In genomic region chr17:6699997-6700947, GRCh38 we compare ENCODE assay signal across 1 cellular context.
TF ChIP-seq lines count a peak whose summit lies in the region.

No MANE protein-coding gene starts in this region.

TF ChIP-seq in HepG2, 621 proteins besides CTCF, POLR2A, EP300 and RAD21 (continued from another document and continues in another):
- TF ChIP-seq, protein P1, sequence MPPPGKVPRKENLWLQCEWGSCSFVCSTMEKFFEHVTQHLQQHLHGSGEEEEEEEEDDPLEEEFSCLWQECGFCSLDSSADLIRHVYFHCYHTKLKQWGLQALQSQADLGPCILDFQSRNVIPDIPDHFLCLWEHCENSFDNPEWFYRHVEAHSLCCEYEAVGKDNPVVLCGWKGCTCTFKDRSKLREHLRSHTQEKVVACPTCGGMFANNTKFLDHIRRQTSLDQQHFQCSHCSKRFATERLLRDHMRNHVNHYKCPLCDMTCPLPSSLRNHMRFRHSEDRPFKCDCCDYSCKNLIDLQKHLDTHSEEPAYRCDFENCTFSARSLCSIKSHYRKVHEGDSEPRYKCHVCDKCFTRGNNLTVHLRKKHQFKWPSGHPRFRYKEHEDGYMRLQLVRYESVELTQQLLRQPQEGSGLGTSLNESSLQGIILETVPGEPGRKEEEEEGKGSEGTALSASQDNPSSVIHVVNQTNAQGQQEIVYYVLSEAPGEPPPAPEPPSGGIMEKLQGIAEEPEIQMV (CRISPR knock-in tag; IDR thresholded peaks at IDR 0.05; ENCODE audit: low read depth) = peak; percentile 78; the same call in 1 of the 2 replicates
- TF ChIP-seq ZNF121 (CRISPR knock-in tag; IDR thresholded peaks at IDR 0.05) (no peak), ARID3A (IDR thresholded peaks at IDR 0.05; ENCODE audit: low read depth, low read length) (peak; percentile 89), ZNF616 (CRISPR knock-in tag; IDR thresholded peaks at IDR 0.05; ENCODE audit: low read depth) (peak; percentile 48; the same call in 1 of the 2 replicates), NFYC (CRISPR knock-in tag; IDR thresholded peaks at IDR 0.05) (no peak; the same call in 1 of the 2 replicates), E2F1 (CRISPR knock-in tag; IDR thresholded peaks at IDR 0.05) (no peak), HOXD1 (CRISPR knock-in tag; IDR thresholded peaks at IDR 0.05) (peak; percentile 96), HNRNPL (IDR thresholded peaks at IDR 0.05; ENCODE audit: low read depth, low read length) (peak; percentile 40; the same call in 1 of the 2 replicates), MIER3 (CRISPR knock-in tag; IDR thresholded peaks at IDR 0.05; ENCODE audit: borderline replicate concordance) (peak; percentile 92; the same call in 1 of the 2 replicates), MLLT10 (CRISPR knock-in tag; IDR thresholded peaks at IDR 0.05) (no peak), MIXL1 (CRISPR knock-in tag; IDR thresholded peaks at IDR 0.05) (peak; percentile 89), ZNF367 (CRISPR knock-in tag; IDR thresholded peaks at IDR 0.05; ENCODE audit: borderline replicate concordance) (no peak), ZNF354B (CRISPR knock-in tag; IDR thresholded peaks at IDR 0.05) (peak; percentile 36; the same call in 1 of the 2 replicates), GFI1 (CRISPR knock-in tag; IDR thresholded peaks at IDR 0.05; ENCODE audit: borderline replicate concordance) (peak; percentile 89), ZNF446 (CRISPR knock-in tag; IDR thresholded peaks at IDR 0.05) (no peak), HOXA7 (CRISPR knock-in tag; IDR thresholded peaks at IDR 0.05) (no peak), IRX3 (CRISPR knock-in tag; IDR thresholded peaks at IDR 0.05; ENCODE audit: borderline replicate concordance, low read depth) (no peak), MAF1 (CRISPR knock-in tag; IDR thresholded peaks at IDR 0.05; ENCODE audit: borderline replicate concordance) (no peak), ZNF556 (CRISPR knock-in tag; IDR thresholded peaks at IDR 0.05; ENCODE audit: borderline replicate concordance) (peak; percentile 92), CREB1 (IDR thresholded peaks at IDR 0.05) (no peak), CREB1 (CRISPR knock-in tag; IDR thresholded peaks at IDR 0.05) (peak; percentile 79), ZNF724P (CRISPR knock-in tag; IDR thresholded peaks at IDR 0.05; ENCODE audit: borderline replicate concordance) (no peak), ZNF710 (CRISPR knock-in tag; IDR thresholded peaks at IDR 0.05; ENCODE audit: borderline replicate concordance) (peak; percentile 80), ZNF510 (CRISPR knock-in tag; IDR thresholded peaks at IDR 0.05; ENCODE audit: low read depth) (no peak), ZNF362 (CRISPR knock-in tag; IDR thresholded peaks at IDR 0.05; ENCODE audit: borderline replicate concordance) (peak; percentile 98), ZNF660 (CRISPR knock-in tag; IDR thresholded peaks at IDR 0.05; ENCODE audit: borderline replicate concordance, low read depth) (no peak), RFX1 (IDR thresholded peaks at IDR 0.05) (no peak), TCF12 (IDR thresholded peaks at IDR 0.05) (no peak), TCF12 (CRISPR knock-in tag; IDR thresholded peaks at IDR 0.05) (peak; percentile 89; the same call in 1 of the 2 replicates), FIP1L1 (IDR thresholded peaks at IDR 0.05; ENCODE audit: borderline replicate concordance, insufficient read depth, low read depth, low read length) (no peak), ZNF562 (CRISPR knock-in tag; IDR thresholded peaks at IDR 0.05; ENCODE audit: borderline replicate concordance) (no peak), ZNF180 (CRISPR knock-in tag; IDR thresholded peaks at IDR 0.05; ENCODE audit: borderline replicate concordance, low read depth) (no peak), MYNN (CRISPR knock-in tag; IDR thresholded peaks at IDR 0.05; ENCODE audit: low read depth) (no peak), ZSCAN31 (CRISPR knock-in tag; IDR thresholded peaks at IDR 0.05; ENCODE audit: low read depth) (peak; percentile 69; the same call in 1 of the 2 replicates), ZNF782 (CRISPR knock-in tag; IDR thresholded peaks at IDR 0.05; ENCODE audit: borderline replicate concordance) (0 out of 2 replicates have a peak, but pooled peaks have one; percentile 19), BRCA1 (CRISPR knock-in tag; IDR thresholded peaks at IDR 0.05) (no peak), ZNF333 (CRISPR knock-in tag; IDR thresholded peaks at IDR 0.05; ENCODE audit: borderline replicate concordance) (no peak; the same call in 1 of the 2 replicates), KDM2A (CRISPR knock-in tag; IDR thresholded peaks at IDR 0.05; ENCODE audit: borderline replicate concordance, low read depth) (no peak; the same call in 1 of the 2 replicates), CBX2 (IDR thresholded peaks at IDR 0.05; ENCODE audit: low read depth, low read length) (no peak), CBX2 (CRISPR knock-in tag; IDR thresholded peaks at IDR 0.05; ENCODE audit: low read depth) (no peak), ZNF672 (CRISPR knock-in tag; IDR thresholded peaks at IDR 0.05) (no peak), KLF12 (CRISPR knock-in tag; IDR thresholded peaks at IDR 0.05; ENCODE audit: borderline replicate concordance) (0 out of 2 replicates have a peak, but pooled peaks have one; percentile 85), HNF4G (IDR thresholded peaks at IDR 0.05; ENCODE audit: borderline replicate concordance, low read depth, low read length) (peak; percentile 98), HNF4G (CRISPR knock-in tag; IDR thresholded peaks at IDR 0.05; ENCODE audit: borderline replicate concordance, low read depth) (peak; percentile 99), ZNF746 (CRISPR knock-in tag; IDR thresholded peaks at IDR 0.05) (peak; percentile 71; the same call in 1 of the 2 replicates), XBP1 (CRISPR knock-in tag; IDR thresholded peaks at IDR 0.05) (no peak), ZNF605 (CRISPR knock-in tag; IDR thresholded peaks at IDR 0.05) (no peak; the same call in 1 of the 2 replicates), ZNF839 (CRISPR knock-in tag; IDR thresholded peaks at IDR 0.05; ENCODE audit: borderline replicate concordance) (no peak), CEBPG (CRISPR knock-in tag; IDR thresholded peaks at IDR 0.05) (peak; percentile 72), ADNP (CRISPR knock-in tag; IDR thresholded peaks at IDR 0.05) (no peak), ZNF382 (CRISPR knock-in tag; IDR thresholded peaks at IDR 0.05; ENCODE audit: borderline replicate concordance) (no peak), PHF20 (CRISPR knock-in tag; IDR thresholded peaks at IDR 0.05) (no peak; the same call in 1 of the 2 replicates), SOX13 (IDR thresholded peaks at IDR 0.05) (peak; percentile 96), SOX13 (CRISPR knock-in tag; conservative IDR thresholded peaks at IDR 0.05 in 1 of 2, IDR thresholded peaks at IDR 0.05 in 1 of 2) (peak in 1 of 2 experiments; percentile 99; a peak in 2 of 4 replicates), SNAPC2 (CRISPR knock-in tag; IDR thresholded peaks at IDR 0.05) (peak; percentile 94)
- TF ChIP-seq, protein P2, sequence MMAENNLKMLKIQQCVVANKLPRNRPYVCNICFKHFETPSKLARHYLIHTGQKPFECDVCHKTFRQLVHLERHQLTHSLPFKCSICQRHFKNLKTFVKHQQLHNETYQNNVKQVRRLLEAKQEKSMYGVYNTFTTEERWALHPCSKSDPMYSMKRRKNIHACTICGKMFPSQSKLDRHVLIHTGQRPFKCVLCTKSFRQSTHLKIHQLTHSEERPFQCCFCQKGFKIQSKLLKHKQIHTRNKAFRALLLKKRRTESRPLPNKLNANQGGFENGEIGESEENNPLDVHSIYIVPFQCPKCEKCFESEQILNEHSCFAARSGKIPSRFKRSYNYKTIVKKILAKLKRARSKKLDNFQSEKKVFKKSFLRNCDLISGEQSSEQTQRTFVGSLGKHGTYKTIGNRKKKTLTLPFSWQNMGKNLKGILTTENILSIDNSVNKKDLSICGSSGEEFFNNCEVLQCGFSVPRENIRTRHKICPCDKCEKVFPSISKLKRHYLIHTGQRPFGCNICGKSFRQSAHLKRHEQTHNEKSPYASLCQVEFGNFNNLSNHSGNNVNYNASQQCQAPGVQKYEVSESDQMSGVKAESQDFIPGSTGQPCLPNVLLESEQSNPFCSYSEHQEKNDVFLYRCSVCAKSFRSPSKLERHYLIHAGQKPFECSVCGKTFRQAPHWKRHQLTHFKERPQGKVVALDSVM (CRISPR knock-in tag; IDR thresholded peaks at IDR 0.05) = no peak; the same call in 1 of the 2 replicates
- TF ChIP-seq, protein P3, sequence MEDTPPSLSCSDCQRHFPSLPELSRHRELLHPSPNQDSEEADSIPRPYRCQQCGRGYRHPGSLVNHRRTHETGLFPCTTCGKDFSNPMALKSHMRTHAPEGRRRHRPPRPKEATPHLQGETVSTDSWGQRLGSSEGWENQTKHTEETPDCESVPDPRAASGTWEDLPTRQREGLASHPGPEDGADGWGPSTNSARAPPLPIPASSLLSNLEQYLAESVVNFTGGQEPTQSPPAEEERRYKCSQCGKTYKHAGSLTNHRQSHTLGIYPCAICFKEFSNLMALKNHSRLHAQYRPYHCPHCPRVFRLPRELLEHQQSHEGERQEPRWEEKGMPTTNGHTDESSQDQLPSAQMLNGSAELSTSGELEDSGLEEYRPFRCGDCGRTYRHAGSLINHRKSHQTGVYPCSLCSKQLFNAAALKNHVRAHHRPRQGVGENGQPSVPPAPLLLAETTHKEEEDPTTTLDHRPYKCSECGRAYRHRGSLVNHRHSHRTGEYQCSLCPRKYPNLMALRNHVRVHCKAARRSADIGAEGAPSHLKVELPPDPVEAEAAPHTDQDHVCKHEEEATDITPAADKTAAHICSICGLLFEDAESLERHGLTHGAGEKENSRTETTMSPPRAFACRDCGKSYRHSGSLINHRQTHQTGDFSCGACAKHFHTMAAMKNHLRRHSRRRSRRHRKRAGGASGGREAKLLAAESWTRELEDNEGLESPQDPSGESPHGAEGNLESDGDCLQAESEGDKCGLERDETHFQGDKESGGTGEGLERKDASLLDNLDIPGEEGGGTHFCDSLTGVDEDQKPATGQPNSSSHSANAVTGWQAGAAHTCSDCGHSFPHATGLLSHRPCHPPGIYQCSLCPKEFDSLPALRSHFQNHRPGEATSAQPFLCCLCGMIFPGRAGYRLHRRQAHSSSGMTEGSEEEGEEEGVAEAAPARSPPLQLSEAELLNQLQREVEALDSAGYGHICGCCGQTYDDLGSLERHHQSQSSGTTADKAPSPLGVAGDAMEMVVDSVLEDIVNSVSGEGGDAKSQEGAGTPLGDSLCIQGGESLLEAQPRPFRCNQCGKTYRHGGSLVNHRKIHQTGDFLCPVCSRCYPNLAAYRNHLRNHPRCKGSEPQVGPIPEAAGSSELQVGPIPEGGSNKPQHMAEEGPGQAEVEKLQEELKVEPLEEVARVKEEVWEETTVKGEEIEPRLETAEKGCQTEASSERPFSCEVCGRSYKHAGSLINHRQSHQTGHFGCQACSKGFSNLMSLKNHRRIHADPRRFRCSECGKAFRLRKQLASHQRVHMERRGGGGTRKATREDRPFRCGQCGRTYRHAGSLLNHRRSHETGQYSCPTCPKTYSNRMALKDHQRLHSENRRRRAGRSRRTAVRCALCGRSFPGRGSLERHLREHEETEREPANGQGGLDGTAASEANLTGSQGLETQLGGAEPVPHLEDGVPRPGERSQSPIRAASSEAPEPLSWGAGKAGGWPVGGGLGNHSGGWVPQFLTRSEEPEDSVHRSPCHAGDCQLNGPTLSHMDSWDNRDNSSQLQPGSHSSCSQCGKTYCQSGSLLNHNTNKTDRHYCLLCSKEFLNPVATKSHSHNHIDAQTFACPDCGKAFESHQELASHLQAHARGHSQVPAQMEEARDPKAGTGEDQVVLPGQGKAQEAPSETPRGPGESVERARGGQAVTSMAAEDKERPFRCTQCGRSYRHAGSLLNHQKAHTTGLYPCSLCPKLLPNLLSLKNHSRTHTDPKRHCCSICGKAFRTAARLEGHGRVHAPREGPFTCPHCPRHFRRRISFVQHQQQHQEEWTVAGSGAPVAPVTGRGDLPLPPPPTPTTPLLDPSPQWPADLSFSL (CRISPR knock-in tag; IDR thresholded peaks at IDR 0.05) = peak; percentile 76
